In genomic region chr13:114236224-114236623, GRCh38 we compare ENCODE assay signal across 9 cellular contexts. TPM values are rescaled to one million over a fixed set of nuclear protein-coding genes. Genes with fewer than 3 reads are reported as not detected.
DNase-seq lines count a peak whose midpoint lies in the region; ATAC-seq and TF ChIP-seq lines count a peak whose summit lies in the region.
"Had no signal": no experiment of that assay in that cellular context is flagged by ENCODE, and none has a peak within 500 bp of the region (broad histone marks: within the 10 kb centered on the region; RNA-seq: fewer than 3 reads in every experiment).

No MANE protein-coding gene starts in this region.

- H3K27me3 ChIP-seq in iPS-20b (ENCODE audit: insufficient read depth, low read length) (peaks cover 5% of the 10 kb centered on the region; the same call in 1 of the 2 replicates), suprapubic skin (no peaks in the 10 kb centered on the region)

- peak overlapping the region; percentile 90; the same call in 1 of the 2 replicates for H3K9ac ChIP-seq in iPS-20b (ENCODE audit: low read depth, low read length)

- peaks cover 59% of the 10 kb centered on the region for H3K36me3 Mint-ChIP-seq in activated T-cell treated with anti-CD3 and anti-CD28 coated beads, Interleukin-2, amount 50 U/mL, for 24 hours (ENCODE audit: low read depth)
- peaks cover 58% of the 10 kb centered on the region for H3K36me3 Mint-ChIP-seq in activated T-helper 17 cell treated with anti-CD3 and anti-CD28 coated beads, Interleukin-2, amount 50 U/mL, for 72 hours (ENCODE audit: low read depth)

- 59% methylated on average over 4 of the region's 4 CpGs for WGBS in suprapubic skin

- H3K4me3 ChIP-seq in iPS-20b (ENCODE audit: low read length), result peak overlapping the region; percentile 97
- peak overlapping the region; percentile 92 for H3K4me3 ChIP-seq in suprapubic skin

- H3K27me3 Mint-ChIP-seq in activated T-cell treated with anti-CD3 and anti-CD28 coated beads, Interleukin-2, amount 50 U/mL, for 24 hours, result no peaks in the 10 kb centered on the region
- no peaks in the 10 kb centered on the region for H3K27me3 Mint-ChIP-seq in activated T-helper 17 cell treated with anti-CD3 and anti-CD28 coated beads, Interleukin-2, amount 50 U/mL, for 72 hours

- ATAC-seq in activated T-helper 17 cell treated with anti-CD3 and anti-CD28 coated beads, Interleukin-2, amount 50 U/mL, for 72 hours (replicated peaks), result no peak
- no peak for ATAC-seq in GM18861 (IDR thresholded peaks at IDR 0.05; ENCODE audit: unreplicated experiment)

- H3K9me3 ChIP-seq in iPS-20b (ENCODE audit: insufficient read depth, low read depth, low read length) (no peaks in the 10 kb centered on the region), suprapubic skin (no peaks in the 10 kb centered on the region)

- peaks cover 2% of the 10 kb centered on the region for H3K9me3 Mint-ChIP-seq in activated T-cell treated with anti-CD3 and anti-CD28 coated beads, Interleukin-2, amount 50 U/mL, for 24 hours
- H3K9me3 Mint-ChIP-seq in activated T-helper 17 cell treated with anti-CD3 and anti-CD28 coated beads, Interleukin-2, amount 50 U/mL, for 72 hours, result no peaks in the 10 kb centered on the region

- H3K4me1 ChIP-seq in iPS-20b (ENCODE audit: insufficient read depth, low read length) (peaks cover 22% of the 10 kb centered on the region; the same call in 1 of the 2 replicates), suprapubic skin (peaks cover 17% of the 10 kb centered on the region)

- peak overlapping the region; percentile 96 for H3K27ac Mint-ChIP-seq in activated T-cell treated with anti-CD3 and anti-CD28 coated beads, Interleukin-2, amount 50 U/mL, for 24 hours
- peak overlapping the region; percentile 87 for H3K27ac Mint-ChIP-seq in activated T-helper 17 cell treated with anti-CD3 and anti-CD28 coated beads, Interleukin-2, amount 50 U/mL, for 72 hours

- H3K36me3 ChIP-seq in iPS-20b (ENCODE audit: insufficient read depth, low read depth, low read length), result peaks cover 47% of the 10 kb centered on the region
- H3K36me3 ChIP-seq in suprapubic skin, result peaks cover 45% of the 10 kb centered on the region

- no peak for TF ChIP-seq POLR2A in suprapubic skin (IDR thresholded peaks at IDR 0.05)

- no peak for TF ChIP-seq CTCF in suprapubic skin (IDR thresholded peaks at IDR 0.05)

- H3K27ac ChIP-seq in iPS-20b (ENCODE audit: low read length), result no peak overlapping the region
- no peak overlapping the region for H3K27ac ChIP-seq in suprapubic skin

- H3K4me3 Mint-ChIP-seq in activated T-cell treated with anti-CD3 and anti-CD28 coated beads, Interleukin-2, amount 50 U/mL, for 24 hours, result peak overlapping the region; percentile 94
- peak overlapping the region; percentile 98 for H3K4me3 Mint-ChIP-seq in activated T-helper 17 cell treated with anti-CD3 and anti-CD28 coated beads, Interleukin-2, amount 50 U/mL, for 72 hours

- no peak for DNase-seq in activated T-cell treated with anti-CD3 and anti-CD28 coated beads, Interleukin-2, amount 50 U/mL, for 24 hours
- DNase-seq in activated T-cell treated with anti-CD3 and anti-CD28 coated beads, Interleukin-2, amount 50 U/mL, for 48 hours, result no peak
- DNase-seq in suprapubic skin (ENCODE audit: low spot score in 2 of 2), result no peak
- DNase-seq in NCI-H1417 (lab: John Stamatoyannopoulos, UW), result no peak
- no peak for DNase-seq in NCI-H524 treated with DMSO at 0.1 percent for 48 hours (lab: John Stamatoyannopoulos, UW)
- DNase-seq: islet precursor cell had no signal

- no peak for TF ChIP-seq EP300 in suprapubic skin (IDR thresholded peaks at IDR 0.05)

- peaks cover 50% of the 10 kb centered on the region for H3K4me1 Mint-ChIP-seq in activated T-cell treated with anti-CD3 and anti-CD28 coated beads, Interleukin-2, amount 50 U/mL, for 24 hours (ENCODE audit: low read depth)
- peaks cover 7% of the 10 kb centered on the region for H3K4me1 Mint-ChIP-seq in activated T-helper 17 cell treated with anti-CD3 and anti-CD28 coated beads, Interleukin-2, amount 50 U/mL, for 72 hours

RNA-seq across cellular contexts. Expression of gene CDC16, which starts 1.5 kb away (rescaled TPM):
- total RNA-seq in activated T-helper 17 cell treated with anti-CD3 and anti-CD28 coated beads, Interleukin-2, amount 50 U/mL, for 72 hours, result 100 to 1,000 TPM in 1 of 2 donors, 10 to 100 TPM in 1; 61.9 to 100 TPM
- total RNA-seq in suprapubic skin, result 100 to 1,000 TPM in 1 of 4 donors, 10 to 100 TPM in 3; 42.5 to 210 (median 57.2) TPM

RNA-seq across cellular contexts. Expression of gene UPF3A, which starts 45.2 kb away (rescaled TPM):
- total RNA-seq in activated T-helper 17 cell treated with anti-CD3 and anti-CD28 coated beads, Interleukin-2, amount 50 U/mL, for 72 hours, result 10 to 100 TPM; 45.7 to 60.4 TPM
- 10 to 100 TPM; 17.6 to 57.3 (median 30.8) TPM for total RNA-seq in suprapubic skin

RNA-seq across cellular contexts. Expression of gene CFAP97D2, which starts 57.2 kb away (rescaled TPM):
- total RNA-seq in activated T-helper 17 cell treated with anti-CD3 and anti-CD28 coated beads, Interleukin-2, amount 50 U/mL, for 72 hours, result not detected
- not detected for total RNA-seq in suprapubic skin
